8 cellular contexts compared by ENCODE assay signal in genomic region chr1:47313915-47314664, GRCh38. TPM values are rescaled to one million over a fixed set of nuclear protein-coding genes. Genes with fewer than 3 reads are reported as not detected.
DNase-seq lines count a peak whose midpoint lies in the region; ATAC-seq, FAIRE-seq and TF ChIP-seq lines count a peak whose summit lies in the region.

Gene STIL (minus strand): TSS chr1:47314147. CDS start chr1:47310319, 3,828 bp downstream.

- peak within 1 kb of the TSS; percentile 94 for H3K27ac ChIP-seq in 22Rv1
- peak within 1 kb of the TSS; percentile 85 for H3K27ac ChIP-seq in brain microvascular endothelial cell
- H3K27ac ChIP-seq in sigmoid colon = peak within 1 kb of the TSS; percentile 70 to 82 (median 74)

- no peak for TF ChIP-seq EP300 in sigmoid colon (IDR thresholded peaks at IDR 0.05)

- peaks cover 0 to 11% (median 8%) of the 10 kb centered on the region in 4 donors for H3K4me1 ChIP-seq in sigmoid colon

- TF ChIP-seq CTCF in 22Rv1 (IDR thresholded peaks at IDR 0.05) (no peak), brain microvascular endothelial cell (IDR thresholded peaks at IDR 0.05; ENCODE audit: low read depth, low read length, missing control alignments) (no peak), sigmoid colon (IDR thresholded peaks at IDR 0.05) (no peak)

- intact Hi-C loops in sigmoid colon (cut with DNase I) = loop anchor here (1.0 kb wide), 1 partner anchor 20 kb away; no protein-coding TSS in a partner anchor

- no peak for TF ChIP-seq POLR2A in sigmoid colon (IDR thresholded peaks at IDR 0.05)

- ATAC-seq in GM18520 (IDR thresholded peaks at IDR 0.05; ENCODE audit: unreplicated experiment) (peak; percentile 94), HG03064 (IDR thresholded peaks at IDR 0.05; ENCODE audit: low read depth, unreplicated experiment) (peak; percentile 92)

- H3K36me3 ChIP-seq in brain microvascular endothelial cell (replicated peaks) (no peaks in the 10 kb centered on the region), sigmoid colon (no peaks in the 10 kb centered on the region)

- 0% methylated on average over 54 of the region's 54 CpGs for WGBS in sigmoid colon, 2 donors

- peak; percentile 99 for DNase-seq in NCI-H2107 treated with DMSO at 0.1 percent for 48 hours (lab: John Stamatoyannopoulos, UW; ENCODE audit: unreplicated experiment)
- peak; percentile 100 for DNase-seq in brain microvascular endothelial cell
- DNase-seq in iPS DF 4.7 (ENCODE audit: extremely low read depth, low spot score) = peak; percentile 98
- DNase-seq in sigmoid colon = peak; percentile 99

- H3K27me3 ChIP-seq in brain microvascular endothelial cell (replicated peaks) (no peaks in the 10 kb centered on the region), sigmoid colon (no peaks in the 10 kb centered on the region)

- in situ Hi-C loops in brain microvascular endothelial cell (cut with HindIII; ENCODE audit: low pct_ligation_motif_present, low sequenced_read_pairs) = no loop called here

- no peaks in the 10 kb centered on the region for H3K9me3 ChIP-seq in sigmoid colon

- peak within 1 kb of the TSS; percentile 90 for H3K4me3 ChIP-seq in brain microvascular endothelial cell (ENCODE audit: low read depth, low read length)
- H3K4me3 ChIP-seq in sigmoid colon = peak within 1 kb of the TSS; percentile 36 to 74 (median 57)

- peak; percentile 96 for FAIRE-seq in TTC549 (lab: Jason Lieb, UNC)

RNA-seq across cellular contexts. Expression of gene STIL, which starts in this region (rescaled TPM):
- total RNA-seq in sigmoid colon = under 1 TPM; 0.28 to 0.71 (median 0.44) TPM
- 1 to 10 TPM; 1.4 to 5.7 (median 2.4) TPM for polyA plus RNA-seq in sigmoid colon

Comparison
In these comparisons a context has a peak if more than half of its experiments do, and no peak if none do; other contexts are left out.
1. Peak in every context shown above with its lines: DNase-seq, ATAC-seq, H3K4me3 ChIP-seq and H3K27ac ChIP-seq.